ENCODE assay signal across 2 cellular contexts in the genomic region with DNA sequence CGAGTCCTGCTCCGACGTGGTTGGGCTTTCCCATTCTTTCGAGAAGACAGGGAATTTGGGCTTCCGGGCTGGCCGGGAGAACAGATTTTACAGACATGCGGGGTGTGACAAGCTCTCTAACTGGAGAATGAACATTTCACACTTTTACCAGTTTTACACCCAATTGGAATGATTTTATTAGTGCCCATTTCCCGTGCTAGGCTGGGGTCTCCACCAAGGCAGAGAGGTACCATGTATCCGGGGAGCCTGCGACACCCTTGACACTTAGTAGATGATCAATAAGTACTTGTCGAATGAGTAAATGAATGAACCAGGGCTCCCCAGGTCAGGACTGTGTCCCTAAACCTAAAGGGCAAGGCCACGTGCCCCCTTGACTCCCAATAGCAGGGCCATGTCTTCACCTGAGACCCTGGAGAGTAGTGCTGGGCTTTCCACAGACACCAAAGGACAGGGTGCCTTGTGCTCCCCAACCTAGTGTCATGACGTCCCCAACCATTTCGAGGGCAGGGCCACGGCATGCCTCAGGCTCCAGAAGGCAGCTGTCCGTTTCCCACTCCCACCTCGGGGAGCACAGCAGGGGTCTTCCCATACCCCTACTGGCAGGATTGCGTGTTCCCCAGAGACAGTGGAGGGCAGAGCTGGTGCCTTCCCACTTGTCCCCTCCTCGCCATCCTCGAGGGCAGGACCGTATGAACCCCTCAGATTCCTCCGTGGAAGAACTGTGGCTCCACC.
A peak's percentile ranks its signal among the peaks of the same experiment; 100 is the strongest.
TF ChIP-seq lines count a peak whose summit lies in the region.

No MANE protein-coding gene starts in this region.

TF ChIP-seq in K562, 482 proteins besides CTCF, POLR2A, EP300 and RAD21 (continued from another document and continues in another):
- TF ChIP-seq, protein P1, sequence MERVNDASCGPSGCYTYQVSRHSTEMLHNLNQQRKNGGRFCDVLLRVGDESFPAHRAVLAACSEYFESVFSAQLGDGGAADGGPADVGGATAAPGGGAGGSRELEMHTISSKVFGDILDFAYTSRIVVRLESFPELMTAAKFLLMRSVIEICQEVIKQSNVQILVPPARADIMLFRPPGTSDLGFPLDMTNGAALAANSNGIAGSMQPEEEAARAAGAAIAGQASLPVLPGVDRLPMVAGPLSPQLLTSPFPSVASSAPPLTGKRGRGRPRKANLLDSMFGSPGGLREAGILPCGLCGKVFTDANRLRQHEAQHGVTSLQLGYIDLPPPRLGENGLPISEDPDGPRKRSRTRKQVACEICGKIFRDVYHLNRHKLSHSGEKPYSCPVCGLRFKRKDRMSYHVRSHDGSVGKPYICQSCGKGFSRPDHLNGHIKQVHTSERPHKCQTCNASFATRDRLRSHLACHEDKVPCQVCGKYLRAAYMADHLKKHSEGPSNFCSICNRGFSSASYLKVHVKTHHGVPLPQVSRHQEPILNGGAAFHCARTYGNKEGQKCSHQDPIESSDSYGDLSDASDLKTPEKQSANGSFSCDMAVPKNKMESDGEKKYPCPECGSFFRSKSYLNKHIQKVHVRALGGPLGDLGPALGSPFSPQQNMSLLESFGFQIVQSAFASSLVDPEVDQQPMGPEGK (CRISPR knock-in tag; IDR thresholded peaks at IDR 0.05; ENCODE audit: borderline replicate concordance) = no peak; the same call in 1 of the 2 replicates
- TF ChIP-seq, protein P2, sequence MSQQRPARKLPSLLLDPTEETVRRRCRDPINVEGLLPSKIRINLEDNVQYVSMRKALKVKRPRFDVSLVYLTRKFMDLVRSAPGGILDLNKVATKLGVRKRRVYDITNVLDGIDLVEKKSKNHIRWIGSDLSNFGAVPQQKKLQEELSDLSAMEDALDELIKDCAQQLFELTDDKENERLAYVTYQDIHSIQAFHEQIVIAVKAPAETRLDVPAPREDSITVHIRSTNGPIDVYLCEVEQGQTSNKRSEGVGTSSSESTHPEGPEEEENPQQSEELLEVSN (IDR thresholded peaks at IDR 0.05; ENCODE audit: borderline replicate concordance in 1 of 2, extremely low read depth in 1 of 2, insufficient read depth in 1 of 2, insufficient read length in 1 of 2, low read depth in 1 of 2, low read length in 1 of 2, poor library complexity in 1 of 2, severe bottlenecking in 1 of 2) = peak; percentile 46 to 64
- TF ChIP-seq ZNF121 (CRISPR knock-in tag; conservative IDR thresholded peaks at IDR 0.05) (no peak), L3MBTL2 (IDR thresholded peaks at IDR 0.05) (peak; percentile 63; the same call in 1 of the 2 replicates), TARDBP (IDR thresholded peaks at IDR 0.05) (0 out of 2 replicates have a peak, but pooled peaks have one; percentile 5), ESRRB (CRISPR knock-in tag; IDR thresholded peaks at IDR 0.05; ENCODE audit: borderline replicate concordance) (no peak), NONO (IDR thresholded peaks at IDR 0.05; ENCODE audit: low read depth in 2 of 2, low read length in 1 of 2) (no peak), DNMT1 (IDR thresholded peaks at IDR 0.05) (no peak), ZNF583 (CRISPR knock-in tag; IDR thresholded peaks at IDR 0.05) (no peak; the same call in 1 of the 2 replicates), ZNF766 (CRISPR knock-in tag; conservative IDR thresholded peaks at IDR 0.05) (0 out of 2 replicates have a peak, but pooled peaks have one; percentile 17), ZNF696 (CRISPR knock-in tag; conservative IDR thresholded peaks at IDR 0.05) (0 out of 2 replicates have a peak, but pooled peaks have one; percentile 17)
- TF ChIP-seq, protein P3, sequence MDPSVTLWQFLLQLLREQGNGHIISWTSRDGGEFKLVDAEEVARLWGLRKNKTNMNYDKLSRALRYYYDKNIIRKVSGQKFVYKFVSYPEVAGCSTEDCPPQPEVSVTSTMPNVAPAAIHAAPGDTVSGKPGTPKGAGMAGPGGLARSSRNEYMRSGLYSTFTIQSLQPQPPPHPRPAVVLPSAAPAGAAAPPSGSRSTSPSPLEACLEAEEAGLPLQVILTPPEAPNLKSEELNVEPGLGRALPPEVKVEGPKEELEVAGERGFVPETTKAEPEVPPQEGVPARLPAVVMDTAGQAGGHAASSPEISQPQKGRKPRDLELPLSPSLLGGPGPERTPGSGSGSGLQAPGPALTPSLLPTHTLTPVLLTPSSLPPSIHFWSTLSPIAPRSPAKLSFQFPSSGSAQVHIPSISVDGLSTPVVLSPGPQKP (CRISPR knock-in tag; IDR thresholded peaks at IDR 0.05) = no peak
- TF ChIP-seq, protein P4, sequence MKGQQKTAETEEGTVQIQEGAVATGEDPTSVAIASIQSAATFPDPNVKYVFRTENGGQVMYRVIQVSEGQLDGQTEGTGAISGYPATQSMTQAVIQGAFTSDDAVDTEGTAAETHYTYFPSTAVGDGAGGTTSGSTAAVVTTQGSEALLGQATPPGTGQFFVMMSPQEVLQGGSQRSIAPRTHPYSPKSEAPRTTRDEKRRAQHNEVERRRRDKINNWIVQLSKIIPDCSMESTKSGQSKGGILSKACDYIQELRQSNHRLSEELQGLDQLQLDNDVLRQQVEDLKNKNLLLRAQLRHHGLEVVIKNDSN (CRISPR knock-in tag; IDR thresholded peaks at IDR 0.05) = peak; percentile 82
- TF ChIP-seq, protein P5, sequence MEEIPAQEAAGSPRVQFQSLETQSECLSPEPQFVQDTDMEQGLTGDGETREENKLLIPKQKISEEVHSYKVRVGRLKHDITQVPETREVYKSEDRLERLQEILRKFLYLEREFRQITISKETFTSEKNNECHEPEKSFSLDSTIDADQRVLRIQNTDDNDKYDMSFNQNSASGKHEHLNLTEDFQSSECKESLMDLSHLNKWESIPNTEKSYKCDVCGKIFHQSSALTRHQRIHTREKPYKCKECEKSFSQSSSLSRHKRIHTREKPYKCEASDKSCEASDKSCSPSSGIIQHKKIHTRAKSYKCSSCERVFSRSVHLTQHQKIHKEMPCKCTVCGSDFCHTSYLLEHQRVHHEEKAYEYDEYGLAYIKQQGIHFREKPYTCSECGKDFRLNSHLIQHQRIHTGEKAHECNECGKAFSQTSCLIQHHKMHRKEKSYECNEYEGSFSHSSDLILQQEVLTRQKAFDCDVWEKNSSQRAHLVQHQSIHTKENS (CRISPR knock-in tag; IDR thresholded peaks at IDR 0.05) = no peak
- TF ChIP-seq, protein P6, sequence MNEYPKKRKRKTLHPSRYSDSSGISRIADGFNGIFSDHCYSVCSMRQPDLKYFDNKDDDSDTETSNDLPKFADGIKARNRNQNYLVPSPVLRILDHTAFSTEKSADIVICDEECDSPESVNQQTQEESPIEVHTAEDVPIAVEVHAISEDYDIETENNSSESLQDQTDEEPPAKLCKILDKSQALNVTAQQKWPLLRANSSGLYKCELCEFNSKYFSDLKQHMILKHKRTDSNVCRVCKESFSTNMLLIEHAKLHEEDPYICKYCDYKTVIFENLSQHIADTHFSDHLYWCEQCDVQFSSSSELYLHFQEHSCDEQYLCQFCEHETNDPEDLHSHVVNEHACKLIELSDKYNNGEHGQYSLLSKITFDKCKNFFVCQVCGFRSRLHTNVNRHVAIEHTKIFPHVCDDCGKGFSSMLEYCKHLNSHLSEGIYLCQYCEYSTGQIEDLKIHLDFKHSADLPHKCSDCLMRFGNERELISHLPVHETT (CRISPR knock-in tag; conservative IDR thresholded peaks at IDR 0.05 in 1 of 2, IDR thresholded peaks at IDR 0.05 in 1 of 2) = 0 out of 4 replicates have a peak, but pooled peaks of 1 of the 2 experiments have one; percentile 3

TF ChIP-seq in HepG2, 621 proteins besides CTCF, POLR2A, EP300 and RAD21 (continued from another document and continues in another):
- TF ChIP-seq, protein P7, sequence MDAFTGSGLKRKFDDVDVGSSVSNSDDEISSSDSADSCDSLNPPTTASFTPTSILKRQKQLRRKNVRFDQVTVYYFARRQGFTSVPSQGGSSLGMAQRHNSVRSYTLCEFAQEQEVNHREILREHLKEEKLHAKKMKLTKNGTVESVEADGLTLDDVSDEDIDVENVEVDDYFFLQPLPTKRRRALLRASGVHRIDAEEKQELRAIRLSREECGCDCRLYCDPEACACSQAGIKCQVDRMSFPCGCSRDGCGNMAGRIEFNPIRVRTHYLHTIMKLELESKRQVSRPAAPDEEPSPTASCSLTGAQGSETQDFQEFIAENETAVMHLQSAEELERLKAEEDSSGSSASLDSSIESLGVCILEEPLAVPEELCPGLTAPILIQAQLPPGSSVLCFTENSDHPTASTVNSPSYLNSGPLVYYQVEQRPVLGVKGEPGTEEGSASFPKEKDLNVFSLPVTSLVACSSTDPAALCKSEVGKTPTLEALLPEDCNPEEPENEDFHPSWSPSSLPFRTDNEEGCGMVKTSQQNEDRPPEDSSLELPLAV (CRISPR knock-in tag; conservative IDR thresholded peaks at IDR 0.05; ENCODE audit: low read depth) = no peak
- TF ChIP-seq CHCHD3 (CRISPR knock-in tag; IDR thresholded peaks at IDR 0.05) (no peak), SRSF9 (IDR thresholded peaks at IDR 0.05; ENCODE audit: borderline replicate concordance, insufficient read depth, low read depth, low read length, poor library complexity, severe bottlenecking) (no peak), ZNF24 (IDR thresholded peaks at IDR 0.05) (no peak), ELF4 (CRISPR knock-in tag; IDR thresholded peaks at IDR 0.05; ENCODE audit: borderline replicate concordance) (peak; percentile 72; the same call in 1 of the 2 replicates), GZF1 (CRISPR knock-in tag; IDR thresholded peaks at IDR 0.05) (0 out of 2 replicates have a peak, but pooled peaks have one; percentile 11), ZNF709 (CRISPR knock-in tag; IDR thresholded peaks at IDR 0.05) (no peak; the same call in 1 of the 2 replicates), MTA1 (CRISPR knock-in tag; IDR thresholded peaks at IDR 0.05; ENCODE audit: borderline replicate concordance) (no peak), MEIS1 (CRISPR knock-in tag; IDR thresholded peaks at IDR 0.05; ENCODE audit: borderline replicate concordance) (no peak), ERF (CRISPR knock-in tag; IDR thresholded peaks at IDR 0.05) (no peak), ETV5 (CRISPR knock-in tag; IDR thresholded peaks at IDR 0.05; ENCODE audit: borderline replicate concordance) (no peak), SIX4 (CRISPR knock-in tag; IDR thresholded peaks at IDR 0.05) (no peak), ZNF644 (CRISPR knock-in tag; IDR thresholded peaks at IDR 0.05; ENCODE audit: low read depth) (no peak), FOSL2 (CRISPR knock-in tag; IDR thresholded peaks at IDR 0.05) (no peak), SOX6 (IDR thresholded peaks at IDR 0.05) (no peak), SOX6 (CRISPR knock-in tag; IDR thresholded peaks at IDR 0.05) (no peak), ATM (IDR thresholded peaks at IDR 0.05; ENCODE audit: borderline replicate concordance) (no peak), POLR2AphosphoS2 (IDR thresholded peaks at IDR 0.05; ENCODE audit: low read depth, low read length) (no peak), ZBTB7B (CRISPR knock-in tag; IDR thresholded peaks at IDR 0.05) (no peak)
- TF ChIP-seq, protein P8, sequence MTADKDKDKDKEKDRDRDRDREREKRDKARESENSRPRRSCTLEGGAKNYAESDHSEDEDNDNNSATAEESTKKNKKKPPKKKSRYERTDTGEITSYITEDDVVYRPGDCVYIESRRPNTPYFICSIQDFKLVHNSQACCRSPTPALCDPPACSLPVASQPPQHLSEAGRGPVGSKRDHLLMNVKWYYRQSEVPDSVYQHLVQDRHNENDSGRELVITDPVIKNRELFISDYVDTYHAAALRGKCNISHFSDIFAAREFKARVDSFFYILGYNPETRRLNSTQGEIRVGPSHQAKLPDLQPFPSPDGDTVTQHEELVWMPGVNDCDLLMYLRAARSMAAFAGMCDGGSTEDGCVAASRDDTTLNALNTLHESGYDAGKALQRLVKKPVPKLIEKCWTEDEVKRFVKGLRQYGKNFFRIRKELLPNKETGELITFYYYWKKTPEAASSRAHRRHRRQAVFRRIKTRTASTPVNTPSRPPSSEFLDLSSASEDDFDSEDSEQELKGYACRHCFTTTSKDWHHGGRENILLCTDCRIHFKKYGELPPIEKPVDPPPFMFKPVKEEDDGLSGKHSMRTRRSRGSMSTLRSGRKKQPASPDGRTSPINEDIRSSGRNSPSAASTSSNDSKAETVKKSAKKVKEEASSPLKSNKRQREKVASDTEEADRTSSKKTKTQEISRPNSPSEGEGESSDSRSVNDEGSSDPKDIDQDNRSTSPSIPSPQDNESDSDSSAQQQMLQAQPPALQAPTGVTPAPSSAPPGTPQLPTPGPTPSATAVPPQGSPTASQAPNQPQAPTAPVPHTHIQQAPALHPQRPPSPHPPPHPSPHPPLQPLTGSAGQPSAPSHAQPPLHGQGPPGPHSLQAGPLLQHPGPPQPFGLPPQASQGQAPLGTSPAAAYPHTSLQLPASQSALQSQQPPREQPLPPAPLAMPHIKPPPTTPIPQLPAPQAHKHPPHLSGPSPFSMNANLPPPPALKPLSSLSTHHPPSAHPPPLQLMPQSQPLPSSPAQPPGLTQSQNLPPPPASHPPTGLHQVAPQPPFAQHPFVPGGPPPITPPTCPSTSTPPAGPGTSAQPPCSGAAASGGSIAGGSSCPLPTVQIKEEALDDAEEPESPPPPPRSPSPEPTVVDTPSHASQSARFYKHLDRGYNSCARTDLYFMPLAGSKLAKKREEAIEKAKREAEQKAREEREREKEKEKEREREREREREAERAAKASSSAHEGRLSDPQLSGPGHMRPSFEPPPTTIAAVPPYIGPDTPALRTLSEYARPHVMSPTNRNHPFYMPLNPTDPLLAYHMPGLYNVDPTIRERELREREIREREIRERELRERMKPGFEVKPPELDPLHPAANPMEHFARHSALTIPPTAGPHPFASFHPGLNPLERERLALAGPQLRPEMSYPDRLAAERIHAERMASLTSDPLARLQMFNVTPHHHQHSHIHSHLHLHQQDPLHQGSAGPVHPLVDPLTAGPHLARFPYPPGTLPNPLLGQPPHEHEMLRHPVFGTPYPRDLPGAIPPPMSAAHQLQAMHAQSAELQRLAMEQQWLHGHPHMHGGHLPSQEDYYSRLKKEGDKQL (CRISPR knock-in tag; IDR thresholded peaks at IDR 0.05; ENCODE audit: low read depth) = no peak
- TF ChIP-seq, protein P9, sequence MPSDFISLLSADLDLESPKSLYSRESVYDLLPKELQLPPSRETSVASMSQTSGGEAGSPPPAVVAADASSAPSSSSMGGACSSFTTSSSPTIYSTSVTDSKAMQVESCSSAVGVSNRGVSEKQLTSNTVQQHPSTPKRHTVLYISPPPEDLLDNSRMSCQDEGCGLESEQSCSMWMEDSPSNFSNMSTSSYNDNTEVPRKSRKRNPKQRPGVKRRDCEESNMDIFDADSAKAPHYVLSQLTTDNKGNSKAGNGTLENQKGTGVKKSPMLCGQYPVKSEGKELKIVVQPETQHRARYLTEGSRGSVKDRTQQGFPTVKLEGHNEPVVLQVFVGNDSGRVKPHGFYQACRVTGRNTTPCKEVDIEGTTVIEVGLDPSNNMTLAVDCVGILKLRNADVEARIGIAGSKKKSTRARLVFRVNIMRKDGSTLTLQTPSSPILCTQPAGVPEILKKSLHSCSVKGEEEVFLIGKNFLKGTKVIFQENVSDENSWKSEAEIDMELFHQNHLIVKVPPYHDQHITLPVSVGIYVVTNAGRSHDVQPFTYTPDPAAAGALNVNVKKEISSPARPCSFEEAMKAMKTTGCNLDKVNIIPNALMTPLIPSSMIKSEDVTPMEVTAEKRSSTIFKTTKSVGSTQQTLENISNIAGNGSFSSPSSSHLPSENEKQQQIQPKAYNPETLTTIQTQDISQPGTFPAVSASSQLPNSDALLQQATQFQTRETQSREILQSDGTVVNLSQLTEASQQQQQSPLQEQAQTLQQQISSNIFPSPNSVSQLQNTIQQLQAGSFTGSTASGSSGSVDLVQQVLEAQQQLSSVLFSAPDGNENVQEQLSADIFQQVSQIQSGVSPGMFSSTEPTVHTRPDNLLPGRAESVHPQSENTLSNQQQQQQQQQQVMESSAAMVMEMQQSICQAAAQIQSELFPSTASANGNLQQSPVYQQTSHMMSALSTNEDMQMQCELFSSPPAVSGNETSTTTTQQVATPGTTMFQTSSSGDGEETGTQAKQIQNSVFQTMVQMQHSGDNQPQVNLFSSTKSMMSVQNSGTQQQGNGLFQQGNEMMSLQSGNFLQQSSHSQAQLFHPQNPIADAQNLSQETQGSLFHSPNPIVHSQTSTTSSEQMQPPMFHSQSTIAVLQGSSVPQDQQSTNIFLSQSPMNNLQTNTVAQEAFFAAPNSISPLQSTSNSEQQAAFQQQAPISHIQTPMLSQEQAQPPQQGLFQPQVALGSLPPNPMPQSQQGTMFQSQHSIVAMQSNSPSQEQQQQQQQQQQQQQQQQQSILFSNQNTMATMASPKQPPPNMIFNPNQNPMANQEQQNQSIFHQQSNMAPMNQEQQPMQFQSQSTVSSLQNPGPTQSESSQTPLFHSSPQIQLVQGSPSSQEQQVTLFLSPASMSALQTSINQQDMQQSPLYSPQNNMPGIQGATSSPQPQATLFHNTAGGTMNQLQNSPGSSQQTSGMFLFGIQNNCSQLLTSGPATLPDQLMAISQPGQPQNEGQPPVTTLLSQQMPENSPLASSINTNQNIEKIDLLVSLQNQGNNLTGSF (CRISPR knock-in tag; IDR thresholded peaks at IDR 0.05) = no peak
